ENCODE assay signal across 10 cellular contexts in genomic region chr10:29257106-29257783, GRCh38. TPM values are rescaled to one million over a fixed set of nuclear protein-coding genes. Genes with fewer than 3 reads are reported as not detected.
DNase-seq lines count a peak whose midpoint lies in the region; ATAC-seq and TF ChIP-seq lines count a peak whose summit lies in the region.
"Had no signal": no experiment of that assay in that cellular context is flagged by ENCODE, and none has a peak within 500 bp of the region (broad histone marks: within the 10 kb centered on the region; RNA-seq: fewer than 3 reads in every experiment).

No MANE protein-coding gene starts in this region.

- TF ChIP-seq CTCF in RWPE2 (IDR thresholded peaks at IDR 0.05; ENCODE audit: poor library complexity, severe bottlenecking), result no peak
- TF ChIP-seq CTCF in foreskin fibroblast (IDR thresholded peaks at IDR 0.05; ENCODE audit: low read depth, low read length), result no peak

- peaks cover 31% of the 10 kb centered on the region for H3K27me3 ChIP-seq in RWPE2 (ENCODE audit: insufficient read depth, poor library complexity, severe bottlenecking)

- DNase-seq in ELR (ENCODE audit: low read depth) (peak; percentile 70), RWPE2 (ENCODE audit: low spot score) (no peak), foreskin fibroblast (peak; percentile 91 to 94), renal cortical epithelial cell (ENCODE audit: low read depth) (peak; percentile 88)
- DNase-seq in activated CD4-positive, CD25-positive, alpha-beta regulatory T cell treated with anti-CD3 and anti-CD28 coated beads, Interleukin-2, amount 50 U/mL, for 72 hours, result no peak
- DNase-seq: DMS79 had no signal

- H3K4me1 ChIP-seq in RWPE2 (ENCODE audit: insufficient read depth, poor library complexity, severe bottlenecking), result peaks cover 4% of the 10 kb centered on the region

- H3K36me3 ChIP-seq in RWPE2 (ENCODE audit: low read depth), result no peaks in the 10 kb centered on the region

- peak; percentile 80 for ATAC-seq in RWPE2 (ENCODE audit: low read depth)
- no peak for ATAC-seq in GM21737 (IDR thresholded peaks at IDR 0.05; ENCODE audit: unreplicated experiment)
- ATAC-seq in HG02870 (IDR thresholded peaks at IDR 0.05; ENCODE audit: unreplicated experiment), result no peak
- ATAC-seq in GM21390 (IDR thresholded peaks at IDR 0.05; ENCODE audit: unreplicated experiment), result no peak

- no peaks in the 10 kb centered on the region for H3K9me3 ChIP-seq in RWPE2 (ENCODE audit: severe bottlenecking)

- H3K27ac ChIP-seq in RWPE2 (ENCODE audit: poor library complexity, severe bottlenecking), result no peak overlapping the region

- H3K4me3 ChIP-seq in RWPE2 (ENCODE audit: severe bottlenecking), result no peak overlapping the region
- H3K4me3 ChIP-seq in foreskin fibroblast (ENCODE audit: low read depth in 1 of 2, low read length in 2 of 2), result no peak overlapping the region

RNA-seq across cellular contexts. Expression of gene LYZL1, which starts 31.6 kb away (rescaled TPM):
- total RNA-seq in renal cortical epithelial cell, result not detected in 2 replicates
- total RNA-seq: mononuclear cell had no signal

Comparison
In these comparisons a context has a peak if more than half of its experiments do, and no peak if none do; other contexts are left out.
1. DNase-seq: peak in ELR (single experiment), foreskin fibroblast (2 of 2) and renal cortical epithelial cell (single experiment); none in RWPE2 (single experiment) and activated CD4-positive, CD25-positive, alpha-beta regulatory T cell treated with anti-CD3 and anti-CD28 coated beads, Interleukin-2, amount 50 U/mL, for 72 hours (single experiment).